In the genomic region with DNA sequence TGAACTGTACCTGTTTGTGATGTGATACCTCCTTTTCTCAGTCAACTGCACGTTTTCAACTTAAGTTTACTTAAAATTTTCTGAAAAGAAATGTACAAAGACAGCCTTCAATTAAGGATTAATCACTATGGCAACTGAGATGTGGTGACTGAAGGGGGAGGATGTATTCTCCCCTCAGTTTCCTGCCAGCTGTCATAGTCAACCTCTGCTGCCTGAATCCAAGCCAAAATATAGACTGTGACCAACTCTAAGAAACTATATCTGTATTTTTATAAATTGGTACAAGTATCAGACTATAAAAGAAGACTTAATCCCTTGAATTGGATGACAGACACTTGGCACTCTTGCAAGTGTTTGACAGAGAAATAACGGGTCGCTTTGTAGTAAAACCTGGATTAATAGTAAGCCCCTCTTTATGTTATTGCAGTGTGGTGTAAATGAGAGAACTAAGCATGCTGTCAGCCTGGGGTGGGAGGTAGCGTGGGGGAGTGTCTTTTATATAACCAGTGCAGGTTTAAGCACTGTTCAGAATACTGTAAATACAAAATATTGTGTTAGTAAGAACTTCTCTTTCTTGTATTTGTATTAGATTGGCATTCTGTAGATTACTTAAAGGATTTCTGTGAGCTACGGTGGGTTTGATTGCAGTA, we compare ENCODE assay signal across 11 cellular contexts.
DNase-seq lines count a peak whose midpoint lies in the region; ATAC-seq and TF ChIP-seq lines count a peak whose summit lies in the region.
"Had no signal": no experiment of that assay in that cellular context is flagged by ENCODE, and none has a peak within 500 bp of the region (broad histone marks: within the 10 kb centered on the region; RNA-seq: fewer than 3 reads in every experiment).

No MANE protein-coding gene starts in this region.

- no peaks in the 10 kb centered on the region for H3K79me2 ChIP-seq in osteoblast (ENCODE audit: insufficient read depth, low read length)

- H3K27me3 ChIP-seq in osteoblast (ENCODE audit: insufficient read depth, low read length), result no peaks in the 10 kb centered on the region
- H3K27me3 ChIP-seq: body of pancreas had no signal

- H3K36me3 ChIP-seq in osteoblast (ENCODE audit: insufficient read depth, low read length), result no peaks in the 10 kb centered on the region

- H4K20me1 ChIP-seq in osteoblast (ENCODE audit: insufficient read depth, low read length), result no peaks in the 10 kb centered on the region

- peaks cover 16% of the 10 kb centered on the region for H3K4me1 ChIP-seq in osteoblast (ENCODE audit: insufficient read depth, low read length)
- H3K4me1 ChIP-seq: body of pancreas had no signal

- TF ChIP-seq CTCF in osteoblast (IDR thresholded peaks at IDR 0.05; ENCODE audit: extremely low read depth, low read depth, low read length), result no peak

- no peak overlapping the region for H3K4me3 ChIP-seq in osteoblast (ENCODE audit: insufficient read depth, low read length)
- H3K4me3 ChIP-seq: body of pancreas had no signal

- peak; percentile 43 for DNase-seq in COLO829 (ENCODE audit: low spot score)
- peak; percentile 73 to 74 for DNase-seq in Kasumi-1 (lab: John Stamatoyannopoulos, UW)
- DNase-seq in RPMI7951 (ENCODE audit: low read depth), result peak; percentile 3
- peak; percentile 46 for DNase-seq in left kidney (ENCODE audit: low read depth, low spot score)
- DNase-seq in osteoblast (ENCODE audit: insufficient read length, low spot score, missing footprints), result no peak
- DNase-seq: body of pancreas, left colon had no signal

- no peak overlapping the region for H2AFZ ChIP-seq in osteoblast (ENCODE audit: low read length)

- H3K4me2 ChIP-seq in osteoblast (ENCODE audit: insufficient read depth, low read length), result no peak overlapping the region

- no peak for ATAC-seq in GM18517 (IDR thresholded peaks at IDR 0.05; ENCODE audit: unreplicated experiment)
- no peak for ATAC-seq in GM21717 (IDR thresholded peaks at IDR 0.05; ENCODE audit: unreplicated experiment)
- no peak for ATAC-seq in GM18520 (IDR thresholded peaks at IDR 0.05; ENCODE audit: unreplicated experiment)
- ATAC-seq: body of pancreas, left colon, Panc1 had no signal

- no peak overlapping the region for H3K27ac ChIP-seq in osteoblast (ENCODE audit: low read depth, low read length)
- H3K27ac ChIP-seq: body of pancreas had no signal

- no peaks in the 10 kb centered on the region for H3K9me3 ChIP-seq in osteoblast (ENCODE audit: low read depth, low read length)
- H3K9me3 ChIP-seq: body of pancreas had no signal
